In genomic region chr1:65921461-65921860, GRCh38 we compare ENCODE assay signal across 16 cellular contexts.
DNase-seq lines count a peak whose midpoint lies in the region; ATAC-seq and TF ChIP-seq lines count a peak whose summit lies in the region.
"Had no signal": no experiment of that assay in that cellular context is flagged by ENCODE, and none has a peak within 500 bp of the region (broad histone marks: within the 10 kb centered on the region; RNA-seq: fewer than 3 reads in every experiment).

No MANE protein-coding gene starts in this region.

- H3K36me3 ChIP-seq in MG63 (no peaks in the 10 kb centered on the region), prostate gland (no peaks in the 10 kb centered on the region), ascending aorta (no peaks in the 10 kb centered on the region)
- H3K36me3 ChIP-seq: HAP-1 had no signal

- H3K4me3 ChIP-seq in MG63 (no peak overlapping the region), fibroblast of villous mesenchyme (ENCODE audit: low read depth, low read length) (no peak overlapping the region), prostate gland (no peak overlapping the region), ascending aorta (no peak overlapping the region)
- H3K4me3 ChIP-seq: HAP-1 had no signal

- DNase-seq in EH (ENCODE audit: low read depth) = peak; percentile 39
- DNase-seq in MG63 = peak; percentile 7
- peak; percentile 87 for DNase-seq in fibroblast of villous mesenchyme (ENCODE audit: low read depth)
- DNase-seq in prostate gland (ENCODE audit: low spot score) = peak; percentile 5
- no peak for DNase-seq in ascending aorta (ENCODE audit: low spot score in 2 of 2)
- no peak for DNase-seq in endothelial cell (ENCODE audit: low spot score)
- no peak for DNase-seq in activated T-cell treated with anti-CD3 and anti-CD28 coated beads, Interleukin-2, amount 50 U/mL, for 1 hour
- DNase-seq: ACHN; CD4-positive, alpha-beta memory T cell; DMS79; EL had no signal

- intact Hi-C loops in prostate gland (cut with DNase I) = no loop called here
- intact Hi-C loops in ascending aorta (cut with DNase I) = no loop called here

- H3K9me3 ChIP-seq in MG63 (no peaks in the 10 kb centered on the region), prostate gland (no peaks in the 10 kb centered on the region), ascending aorta (no peaks in the 10 kb centered on the region)
- H3K9me3 ChIP-seq: HAP-1 had no signal

- H3K27me3 ChIP-seq in MG63 (no peaks in the 10 kb centered on the region), prostate gland (replicated peaks; ENCODE audit: insufficient read depth) (no peaks in the 10 kb centered on the region), ascending aorta (no peaks in the 10 kb centered on the region)

- TF ChIP-seq CTCF in fibroblast of villous mesenchyme (IDR thresholded peaks at IDR 0.05; ENCODE audit: insufficient read depth, low read depth, low read length) = no peak
- TF ChIP-seq CTCF in prostate gland (IDR thresholded peaks at IDR 0.05) = no peak
- TF ChIP-seq CTCF in ascending aorta (IDR thresholded peaks at IDR 0.05) = no peak
- TF ChIP-seq CTCF in endothelial cell (IDR thresholded peaks at IDR 0.05; ENCODE audit: unreplicated experiment) = no peak

- H3K4me1 Mint-ChIP-seq in endothelial cell (ENCODE audit: unreplicated experiment) = no peaks in the 10 kb centered on the region
- H3K4me1 Mint-ChIP-seq: B cell; CD4-positive, alpha-beta memory T cell; IgD-negative memory B cell had no signal

- no peak for TF ChIP-seq POLR2A in prostate gland (IDR thresholded peaks at IDR 0.05)

- H3K4me1 ChIP-seq in prostate gland (replicated peaks) (no peaks in the 10 kb centered on the region), ascending aorta (no peaks in the 10 kb centered on the region)
- H3K4me1 ChIP-seq: HAP-1 had no signal

- H3K27ac Mint-ChIP-seq in endothelial cell (ENCODE audit: unreplicated experiment) = no peak overlapping the region
- H3K27ac Mint-ChIP-seq: B cell; CD4-positive, alpha-beta memory T cell; IgD-negative memory B cell had no signal

- H3K27me3 Mint-ChIP-seq in endothelial cell (ENCODE audit: unreplicated experiment) = no peaks in the 10 kb centered on the region
- H3K27me3 Mint-ChIP-seq: B cell had no signal

- H3K36me3 Mint-ChIP-seq in endothelial cell (ENCODE audit: low read depth, unreplicated experiment) = no peaks in the 10 kb centered on the region
- H3K36me3 Mint-ChIP-seq: CD4-positive, alpha-beta memory T cell; IgD-negative memory B cell had no signal

- H3K4me3 Mint-ChIP-seq in endothelial cell (ENCODE audit: unreplicated experiment) = no peak overlapping the region
- H3K4me3 Mint-ChIP-seq: B cell; CD4-positive, alpha-beta memory T cell; IgD-negative memory B cell had no signal

- no peak for ATAC-seq in GM18909 (IDR thresholded peaks at IDR 0.05; ENCODE audit: poor library complexity, unreplicated experiment)

- no peak overlapping the region for H3K27ac ChIP-seq in prostate gland
- H3K27ac ChIP-seq in ascending aorta = no peak overlapping the region
- H3K27ac ChIP-seq: C4-2B had no signal

- WGBS in prostate gland = 12% methylated on average over 4 of the region's 4 CpGs

- H3K9me3 Mint-ChIP-seq in endothelial cell (ENCODE audit: unreplicated experiment) = no peaks in the 10 kb centered on the region
- H3K9me3 Mint-ChIP-seq: IgD-negative memory B cell had no signal

Comparison
In these comparisons a context has a peak if more than half of its experiments do, and no peak if none do; other contexts are left out.
1. DNase-seq: peak in EH (single experiment), MG63 (single experiment), fibroblast of villous mesenchyme (single experiment) and prostate gland (single experiment); none in ascending aorta (0 of 2), endothelial cell (single experiment) and activated T-cell treated with anti-CD3 and anti-CD28 coated beads, Interleukin-2, amount 50 U/mL, for 1 hour (single experiment).